In the genomic region with DNA sequence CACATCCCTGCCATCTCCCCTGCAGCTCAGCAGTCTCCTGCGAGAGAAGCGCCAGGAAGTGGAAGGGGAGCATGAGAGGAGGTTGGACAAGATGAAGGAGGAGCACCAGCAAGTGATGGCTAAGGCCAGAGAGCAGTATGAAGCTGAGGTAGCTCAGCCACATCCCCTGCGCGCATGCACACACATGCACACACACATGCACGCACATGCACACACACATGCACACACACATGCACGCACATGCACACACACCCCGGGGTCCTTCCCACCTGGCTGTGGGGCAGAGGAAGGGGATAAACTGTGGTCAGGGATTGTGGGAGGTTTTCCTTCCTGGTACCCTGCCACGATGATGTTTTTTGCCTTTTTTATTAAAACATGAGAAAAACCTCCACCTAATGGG, we compare ENCODE assay signal across 15 cellular contexts.
DNase-seq lines count a peak whose midpoint lies in the region; ATAC-seq, FAIRE-seq and TF ChIP-seq lines count a peak whose summit lies in the region.
"Had no signal": no experiment of that assay in that cellular context is flagged by ENCODE, and none has a peak within 500 bp of the region (broad histone marks: within the 10 kb centered on the region; RNA-seq: fewer than 3 reads in every experiment).

No MANE protein-coding gene starts in this region.

- intact Hi-C loops in GM12878 (cut with micrococcal nuclease; ENCODE audit: unreplicated experiment) (no loop called here), posterior vena cava (cut with DNase I) (no loop called here)

- no peaks in the 10 kb centered on the region for H3K79me2 ChIP-seq in GM12878 (ENCODE audit: control insufficient read depth, insufficient read depth, low read length)

- no peak overlapping the region for H3K4me2 ChIP-seq in GM12878 (ENCODE audit: control insufficient read depth, insufficient read depth)
- H3K4me2 ChIP-seq: BLaER1 treated with 17β-estradiol and CSF1 and Interleukin-3, amounts not matched to agents 10 nM and 100 nM had no signal

- RAD21 ChIA-PET in GM12878 (lab: Charles Lee; ENCODE audit: unreplicated experiment) = no interaction called here

- H4K20me1 ChIP-seq in GM12878 (ENCODE audit: control insufficient read depth, insufficient read depth) = no peaks in the 10 kb centered on the region

- ATAC-seq in GM12878 = no peak
- ATAC-seq: CD8-positive, alpha-beta T cell; HCT116 had no signal

- no peak for DNase-seq in GM12878 (ENCODE audit: low read depth, low spot score)
- DNase-seq in mesenteric fat pad (ENCODE audit: low spot score) = peak; percentile 51
- peak; percentile 55 for DNase-seq in posterior vena cava (ENCODE audit: low spot score)
- no peak for DNase-seq in globus pallidus (ENCODE audit: low spot score)
- DNase-seq in cerebellum (ENCODE audit: low spot score) = no peak
- no peak for DNase-seq in HFFc6
- DNase-seq: Calu3; CD8-positive, alpha-beta T cell; DMS79 treated with DMSO at 0.1 percent for 48 hours; GF-D8; GOT3; H7 had no signal

- CTCF ChIA-PET in GM12878 (lab: Yijun Ruan, JAX) = interaction anchor here (1.5 kb wide), 1 partner anchor 12 kb away, joined by 3 read pairs; no protein-coding TSS in a partner anchor

- peaks cover 9 to 33% of the 10 kb centered on the region in 2 experiments for H3K36me3 ChIP-seq in GM12878 (ENCODE audit: control insufficient read depth in 2 of 2, insufficient read depth in 2 of 2, low read length in 1 of 2)

- H3K4me1 ChIP-seq in GM12878 (ENCODE audit: control insufficient read depth, insufficient read depth, low read length) = no peaks in the 10 kb centered on the region
- H3K4me1 ChIP-seq: BLaER1 treated with 17β-estradiol and CSF1 and Interleukin-3, amounts not matched to agents 10 nM and 100 nM had no signal

- no peak overlapping the region for H3K9ac ChIP-seq in GM12878 (ENCODE audit: control insufficient read depth, insufficient read depth, low read length)
- H3K9ac ChIP-seq: BLaER1 treated with 17β-estradiol and CSF1 and Interleukin-3, amounts not matched to agents 10 nM and 100 nM had no signal

- BruUV-seq in GM12878 (replicated peaks; lab: Mats Ljungman, UMichigan) = no TSS peak

- FAIRE-seq in GM12878 (lab: Jason Lieb, UNC) = no peak

- no peak for TF ChIP-seq CTCF in GM12878 (IDR thresholded peaks at IDR 0.05 in 2 of 3, conservative IDR thresholded peaks at IDR 0.05 in 1 of 3; ENCODE audit: control insufficient read depth in 2 of 3, extremely low read depth in 1 of 3, insufficient read depth in 1 of 3, low read depth in 3 of 3, low read length in 3 of 3)
- TF ChIP-seq CTCF in HFFc6 (IDR thresholded peaks at IDR 0.05) = no peak

- H3K9me3 Mint-ChIP-seq in HFFc6 = peaks cover 8% of the 10 kb centered on the region

- H2AFZ ChIP-seq in GM12878 (ENCODE audit: control insufficient read depth, low read depth, low read length) = no peak overlapping the region

- H3K9me3 ChIP-seq in GM12878 (replicated peaks; ENCODE audit: control insufficient read depth, insufficient read depth, low read length) = no peaks in the 10 kb centered on the region; the same call in 2 of the 3 replicates

- TF ChIP-seq POLR2A in GM12878 (IDR thresholded peaks at IDR 0.05; ENCODE audit: low read depth, low read length) = no peak

- POLR2A ChIA-PET in GM12878 (lab: Charles Lee) = no interaction called here

- H3K4me3 ChIP-seq in GM12878 = no peak overlapping the region
- H3K4me3 ChIP-seq: BLaER1 treated with 17β-estradiol and CSF1 and Interleukin-3, amounts not matched to agents 10 nM and 100 nM had no signal

- no peak overlapping the region for H3K4me3 Mint-ChIP-seq in HFFc6
- H3K4me3 Mint-ChIP-seq: B cell; CD8-positive, alpha-beta T cell had no signal

- WGBS in GM12878 (ENCODE audit: insufficient coverage, insufficient replicate concordance, low lambda C conversion rate, missing lambda C conversion rate) = 82% methylated on average over 8 of the region's 8 CpGs

- SMC1A ChIA-PET in GM12878 (lab: Charles Lee; ENCODE audit: uncharacterized antibody, unreplicated experiment) = no interaction called here

- H3K4me1 Mint-ChIP-seq in HFFc6 (ENCODE audit: low read depth) = peaks cover 20% of the 10 kb centered on the region
- H3K4me1 Mint-ChIP-seq: B cell had no signal

- H3K27me3 Mint-ChIP-seq in HFFc6 (ENCODE audit: insufficient read depth) = peaks cover 3% of the 10 kb centered on the region
- H3K27me3 Mint-ChIP-seq: B cell had no signal

- TF ChIP-seq EP300 in GM12878 (IDR thresholded peaks at IDR 0.05; ENCODE audit: borderline replicate concordance in 1 of 2, control insufficient read depth in 1 of 2, low read depth in 2 of 2, low read length in 2 of 2) = no peak

- H3K27me3 ChIP-seq in GM12878 (replicated peaks in 1 of 2; ENCODE audit: control insufficient read depth in 2 of 2, insufficient read depth in 2 of 2, low read length in 1 of 2) = no peaks in the 10 kb centered on the region
- H3K27me3 ChIP-seq: BLaER1 treated with 17β-estradiol and CSF1 and Interleukin-3, amounts not matched to agents 10 nM and 100 nM had no signal

- TF ChIP-seq RAD21 in GM12878 (IDR thresholded peaks at IDR 0.05; ENCODE audit: insufficient read depth, low read depth, low read length) = no peak

- H3K27ac Mint-ChIP-seq in HFFc6 = no peak overlapping the region
- H3K27ac Mint-ChIP-seq: B cell; CD8-positive, alpha-beta T cell had no signal

- H3K27ac ChIP-seq in GM12878 (ENCODE audit: control insufficient read depth, insufficient read depth) = no peak overlapping the region
- H3K27ac ChIP-seq: BLaER1 treated with 17β-estradiol and CSF1 and Interleukin-3, amounts not matched to agents 10 nM and 100 nM had no signal

- H3K36me3 Mint-ChIP-seq in HFFc6 (ENCODE audit: low read depth) = peaks cover 67% of the 10 kb centered on the region

- in situ Hi-C loops in GM12878 (cut with MboI) = no loop called here

TF ChIP-seq in GM12878, 131 proteins besides CTCF, POLR2A, EP300 and RAD21:
- TF ChIP-seq, protein P1, sequence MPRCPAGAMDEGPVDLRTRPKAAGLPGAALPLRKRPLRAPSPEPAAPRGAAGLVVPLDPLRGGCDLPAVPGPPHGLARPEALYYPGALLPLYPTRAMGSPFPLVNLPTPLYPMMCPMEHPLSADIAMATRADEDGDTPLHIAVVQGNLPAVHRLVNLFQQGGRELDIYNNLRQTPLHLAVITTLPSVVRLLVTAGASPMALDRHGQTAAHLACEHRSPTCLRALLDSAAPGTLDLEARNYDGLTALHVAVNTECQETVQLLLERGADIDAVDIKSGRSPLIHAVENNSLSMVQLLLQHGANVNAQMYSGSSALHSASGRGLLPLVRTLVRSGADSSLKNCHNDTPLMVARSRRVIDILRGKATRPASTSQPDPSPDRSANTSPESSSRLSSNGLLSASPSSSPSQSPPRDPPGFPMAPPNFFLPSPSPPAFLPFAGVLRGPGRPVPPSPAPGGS (IDR thresholded peaks at IDR 0.05; ENCODE audit: borderline replicate concordance, insufficient read depth, low read depth, low read length, poor library complexity, severe bottlenecking) = peak; percentile 88
- TF ChIP-seq TAF1 (IDR thresholded peaks at IDR 0.05; ENCODE audit: borderline replicate concordance, low read depth, low read length) (no peak), HDGF (IDR thresholded peaks at IDR 0.05) (no peak), TCF3 (IDR thresholded peaks at IDR 0.05; ENCODE audit: borderline replicate concordance, insufficient read depth, low read depth, low read length) (0 out of 2 replicates have a peak, but pooled peaks have one; percentile 21), NRF1 (conservative IDR thresholded peaks at IDR 0.05; ENCODE audit: low read depth, low read length) (no peak)

Comparison
In these comparisons a context has a peak if more than half of its experiments do, and no peak if none do; other contexts are left out.
1. DNase-seq: peak in mesenteric fat pad (single experiment) and posterior vena cava (single experiment); none in GM12878 (single experiment), globus pallidus (single experiment), cerebellum (single experiment) and HFFc6 (single experiment).